23 cellular contexts compared by ENCODE assay signal in the genomic region with DNA sequence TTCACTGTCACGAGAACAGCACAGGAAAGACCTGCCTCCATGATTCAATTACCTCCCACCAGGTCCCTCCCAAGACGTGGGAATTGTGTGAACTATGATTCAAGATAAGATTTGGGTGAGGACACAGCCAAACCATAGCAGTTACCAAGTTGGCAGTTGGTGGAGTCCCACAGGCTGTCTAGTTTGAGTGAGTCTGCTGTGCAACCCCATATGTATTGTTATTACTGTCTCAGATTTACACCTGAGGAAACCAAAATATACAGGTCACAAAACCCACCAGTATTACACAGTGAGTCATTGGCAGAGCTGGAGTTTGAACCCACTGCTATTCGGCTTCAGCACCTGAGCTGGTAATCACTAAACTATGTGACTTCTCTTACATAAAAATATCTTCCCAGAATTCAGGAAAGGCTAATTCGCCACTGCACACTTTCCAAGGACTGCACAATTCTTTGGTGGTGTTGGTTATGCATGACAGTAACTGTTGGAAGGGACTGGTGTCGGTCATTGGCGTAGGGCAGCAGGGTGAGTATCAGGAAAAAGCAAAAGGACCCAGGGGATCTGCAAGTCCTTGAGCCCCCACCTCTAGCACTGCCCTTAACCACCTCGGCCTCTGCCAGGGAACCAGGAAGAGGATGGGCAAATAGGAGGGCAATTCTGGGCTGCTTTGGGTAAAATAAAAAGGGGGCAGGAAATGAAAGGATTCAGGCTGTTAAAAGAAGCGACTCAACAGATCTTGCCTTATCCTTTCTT.
DNase-seq lines count a peak whose midpoint lies in the region; ATAC-seq, FAIRE-seq and TF ChIP-seq lines count a peak whose summit lies in the region.
"Had no signal": no experiment of that assay in that cellular context is flagged by ENCODE, and none has a peak within 500 bp of the region (broad histone marks: within the 10 kb centered on the region; RNA-seq: fewer than 3 reads in every experiment).

No MANE protein-coding gene starts in this region.

- no peaks in the 10 kb centered on the region for H3K36me3 ChIP-seq in heart left ventricle
- no peaks in the 10 kb centered on the region for H3K36me3 ChIP-seq in bronchial epithelial cell (ENCODE audit: control insufficient read depth, insufficient read depth, low read length)
- no peaks in the 10 kb centered on the region for H3K36me3 ChIP-seq in osteoblast (ENCODE audit: insufficient read depth, low read length)
- H3K36me3 ChIP-seq: MG63 had no signal

- H3K27ac ChIP-seq in heart left ventricle (peak overlapping the region in 9 of 12 donors; percentile 54 to 91 (median 72)), osteoblast (ENCODE audit: low read depth, low read length) (no peak overlapping the region)
- H3K27ac ChIP-seq: A549 had no signal

- FAIRE-seq in bronchial epithelial cell (lab: Jason Lieb, UNC) (no peak), GM12891 (lab: Jason Lieb, UNC) (no peak)
- FAIRE-seq: A549, D721Med, K562 had no signal

- intact Hi-C loops in heart left ventricle (cut with DNase I), result loop anchor here (5.0 to 10.0 kb wide), 12 partner anchors 38 to 1683 kb away; partner anchors contain the start of genes USP46 (in 4 of the 10) and RASL11B (in 2 of the 10)
- intact Hi-C loops in Right ventricle myocardium inferior (cut with DNase I), result loop anchor here (5.0 kb wide), 5 partner anchors 38 to 433 kb away; partner anchors contain the start of genes RASL11B and USP46

- H3K4me1 ChIP-seq in heart left ventricle (peaks cover 0 to 35% (median 16%) of the 10 kb centered on the region in 12 donors), osteoblast (ENCODE audit: insufficient read depth, low read length) (no peaks in the 10 kb centered on the region)
- H3K4me1 ChIP-seq: A549 had no signal

- H3K27me3 ChIP-seq in heart left ventricle, result no peaks in the 10 kb centered on the region
- H3K27me3 ChIP-seq in bronchial epithelial cell (ENCODE audit: control insufficient read depth, insufficient read depth, low read length), result no peaks in the 10 kb centered on the region
- H3K27me3 ChIP-seq in osteoblast (ENCODE audit: insufficient read depth, low read length), result no peaks in the 10 kb centered on the region

- no peak overlapping the region for H3K4me2 ChIP-seq in osteoblast (ENCODE audit: insufficient read depth, low read length)
- H3K4me2 ChIP-seq: A549 had no signal

- H3K4me3 ChIP-seq in heart left ventricle (peak overlapping the region in 7 of 12 donors; percentile 43 to 53 (median 48)), bronchial epithelial cell (ENCODE audit: low read depth, low read length) (no peak overlapping the region), osteoblast (ENCODE audit: insufficient read depth, low read length) (no peak overlapping the region)
- H3K4me3 ChIP-seq: A549, K562, MG63 had no signal

- ATAC-seq in heart left ventricle (no peak), Right ventricle myocardium inferior (no peak)
- ATAC-seq: A549, K562 had no signal

- no peak for TF ChIP-seq CTCF in heart left ventricle (IDR thresholded peaks at IDR 0.05)
- no peak for TF ChIP-seq CTCF in bronchial epithelial cell (IDR thresholded peaks at IDR 0.05; ENCODE audit: insufficient read depth, low read length, severe bottlenecking)
- TF ChIP-seq CTCF in osteoblast (IDR thresholded peaks at IDR 0.05; ENCODE audit: extremely low read depth, low read depth, low read length), result no peak

- 47 to 61% (median 55%) methylated on average over 8 of the region's 8 CpGs for WGBS in heart left ventricle, 4 donors

- H3K9me3 ChIP-seq in heart left ventricle, result no peaks in the 10 kb centered on the region
- no peaks in the 10 kb centered on the region for H3K9me3 ChIP-seq in osteoblast (ENCODE audit: low read depth, low read length)
- H3K9me3 ChIP-seq: A549, MG63 had no signal

- TF ChIP-seq POLR2A in heart left ventricle (IDR thresholded peaks at IDR 0.05) (no peak), GM12891 (IDR thresholded peaks at IDR 0.05; ENCODE audit: low read depth, low read length) (no peak)

- no peaks in the 10 kb centered on the region for H4K20me1 ChIP-seq in osteoblast (ENCODE audit: insufficient read depth, low read length)

- H3K79me2 ChIP-seq in osteoblast (ENCODE audit: insufficient read depth, low read length), result no peaks in the 10 kb centered on the region

- no peak overlapping the region for H2AFZ ChIP-seq in osteoblast (ENCODE audit: low read length)

- DNase-seq in heart left ventricle (no peak), Right ventricle myocardium inferior (ENCODE audit: missing footprints) (no peak), bronchial epithelial cell (ENCODE audit: low read depth) (peak; percentile 18), kidney tubule cell (ENCODE audit: low spot score) (peak; percentile 60), osteoblast (ENCODE audit: insufficient read length, low spot score, missing footprints) (peak; percentile 27), GM12891 (ENCODE audit: insufficient read length, low spot score) (no peak)
- DNase-seq in activated CD4-positive, CD25-positive, alpha-beta regulatory T cell (lab: John Stamatoyannopoulos, UW), result no peak
- DNase-seq in stimulated activated CD4-positive, alpha-beta T cell treated with anti-CD3 and anti-CD28 coated beads, Interleukin-12 subunit alpha, Interleukin-12 subunit beta, amount 100 ng/mL, for 4 hours, result no peak
- DNase-seq: DMS53, GDM1, H7, MG63, NCI-H1417, NCI-H1694 treated with DMSO at 0.1 percent for 48 hours, NCI-H2081 treated with DMSO at 0.1 percent for 48 hours, NCI-H2171 treated with DMSO at 0.1 percent for 48 hours, NCI-H446, NCI-H526, OCI-M1, SHP77 treated with DMSO at 0.1 percent for 48 hours had no signal

TF ChIP-seq in GM12891, 5 proteins besides CTCF, POLR2A, EP300 and RAD21:
- TF ChIP-seq PAX5 (IDR thresholded peaks at IDR 0.05; ENCODE audit: insufficient read depth, low read length, severe bottlenecking), result no peak
- no peak for TF ChIP-seq SPI1 (IDR thresholded peaks at IDR 0.05; ENCODE audit: low read depth, low read length)
- no peak for TF ChIP-seq POLR2AphosphoS5 (IDR thresholded peaks at IDR 0.05; ENCODE audit: low read depth, low read length)
- TF ChIP-seq TAF1 (IDR thresholded peaks at IDR 0.05; ENCODE audit: low read depth, low read length), result no peak
- no peak for TF ChIP-seq POU2F2 (IDR thresholded peaks at IDR 0.05; ENCODE audit: low read depth, low read length)

Comparison
In these comparisons a context has a peak if more than half of its experiments do, and no peak if none do; other contexts are left out.
1. DNase-seq: peak in bronchial epithelial cell (single experiment), kidney tubule cell (single experiment) and osteoblast (single experiment); none in heart left ventricle (0 of 5), Right ventricle myocardium inferior (single experiment), GM12891 (single experiment), activated CD4-positive, CD25-positive, alpha-beta regulatory T cell (0 of 4) and stimulated activated CD4-positive, alpha-beta T cell treated with anti-CD3 and anti-CD28 coated beads, Interleukin-12 subunit alpha, Interleukin-12 subunit beta, amount 100 ng/mL, for 4 hours (single experiment).
2. H3K4me3 ChIP-seq: peak in heart left ventricle (7 of 12); none in bronchial epithelial cell (single experiment) and osteoblast (single experiment).